In genomic region chr18:23387265-23387664, GRCh38 we compare ENCODE assay signal across 21 cellular contexts.
DNase-seq lines count a peak whose midpoint lies in the region; ATAC-seq and TF ChIP-seq lines count a peak whose summit lies in the region.
"Had no signal": no experiment of that assay in that cellular context is flagged by ENCODE, and none has a peak within 500 bp of the region (broad histone marks: within the 10 kb centered on the region; RNA-seq: fewer than 3 reads in every experiment).

No MANE protein-coding gene starts in this region.

- in situ Hi-C loops in gastrocnemius medialis (cut with MboI; ENCODE audit: low sequenced_read_pairs in 4 of 4) = loop anchor here in 2 of 4 donors (25.0 kb wide), 4 partner anchors 250 to 600 kb away; partner anchors contain the start of genes CABLES1 (in 1 of the 2) and RBBP8 (in 1 of the 2)

- no peaks in the 10 kb centered on the region for H3K9me3 Mint-ChIP-seq in neural progenitor cell
- H3K9me3 Mint-ChIP-seq: CD8-positive, alpha-beta memory T cell; IgD-negative memory B cell had no signal

- TF ChIP-seq POLR2A in gastrocnemius medialis (IDR thresholded peaks at IDR 0.05) = no peak

- H3K36me3 Mint-ChIP-seq in neural progenitor cell = peaks cover 10% of the 10 kb centered on the region

- H4K20me1 ChIP-seq in neural progenitor cell (ENCODE audit: low read depth) = no peaks in the 10 kb centered on the region

- H3K79me2 ChIP-seq in neural progenitor cell (ENCODE audit: low read depth) = no peaks in the 10 kb centered on the region

- H3K4me3 Mint-ChIP-seq in neural progenitor cell = no peak overlapping the region
- H3K4me3 Mint-ChIP-seq: IgD-negative memory B cell had no signal

- H3K9ac ChIP-seq in neural progenitor cell = no peak overlapping the region

- intact Hi-C loops in gastrocnemius medialis (cut with DNase I; ENCODE audit: low total_unique reads) = no loop called here

- TF ChIP-seq CTCF in neural progenitor cell (IDR thresholded peaks at IDR 0.05) (no peak), gastrocnemius medialis (IDR thresholded peaks at IDR 0.05 in 4 of 5, conservative IDR thresholded peaks at IDR 0.05 in 1 of 5) (no peak)

- no peak for ATAC-seq in gastrocnemius medialis

- H3K4me1 ChIP-seq in neural progenitor cell = no peaks in the 10 kb centered on the region
- no peaks in the 10 kb centered on the region for H3K4me1 ChIP-seq in gastrocnemius medialis
- H3K4me1 ChIP-seq: BE2C, SJCRH30 had no signal

- peaks cover 2% of the 10 kb centered on the region for H3K27me3 Mint-ChIP-seq in neural progenitor cell (ENCODE audit: insufficient read depth, low read depth)
- H3K27me3 Mint-ChIP-seq: CD8-positive, alpha-beta memory T cell; IgD-negative memory B cell had no signal

- H3K36me3 ChIP-seq in neural progenitor cell = no peaks in the 10 kb centered on the region
- H3K36me3 ChIP-seq in gastrocnemius medialis = no peaks in the 10 kb centered on the region
- H3K36me3 ChIP-seq: BE2C, SJCRH30 had no signal

- H3K27ac ChIP-seq in neural progenitor cell (no peak overlapping the region), gastrocnemius medialis (no peak overlapping the region), substantia nigra (ENCODE audit: low read depth, low read length, poor library complexity, severe bottlenecking) (no peak overlapping the region)
- H3K27ac ChIP-seq: HL-60, SJCRH30 had no signal

- H3K4me2 ChIP-seq in neural progenitor cell = no peak overlapping the region

- no peaks in the 10 kb centered on the region for H3K27me3 ChIP-seq in neural progenitor cell
- H3K27me3 ChIP-seq in gastrocnemius medialis = no peaks in the 10 kb centered on the region
- H3K27me3 ChIP-seq: BE2C, SJCRH30 had no signal

- H3K27ac Mint-ChIP-seq in neural progenitor cell = no peak overlapping the region
- H3K27ac Mint-ChIP-seq: IgD-negative memory B cell had no signal

- no peak overlapping the region for H3K4me3 ChIP-seq in neural progenitor cell
- H3K4me3 ChIP-seq in gastrocnemius medialis = no peak overlapping the region
- H3K4me3 ChIP-seq: SJCRH30 had no signal

- DNase-seq in NCI-H1417 (lab: John Stamatoyannopoulos, UW) (peak in 2 of 3 experiments; percentile 18 to 47), NCI-H1417 treated with DMSO at 0.1 percent for 48 hours (lab: John Stamatoyannopoulos, UW) (no peak), NCI-H2029 treated with DMSO at 0.1 percent for 48 hours (lab: John Stamatoyannopoulos, UW) (peak; percentile 41), NCI-H774 (lab: John Stamatoyannopoulos, UW) (peak; percentile 35), neural progenitor cell (ENCODE audit: low spot score) (peak; percentile 20), gastrocnemius medialis (no peak), NCI-H1048 (lab: John Stamatoyannopoulos, UW) (no peak), substantia nigra (lab: John Stamatoyannopoulos, UW) (no peak)
- DNase-seq: 8988T; BE2C; CD8-positive, alpha-beta memory T cell; DMS 273 treated with DMSO at 0.1 percent for 48 hours; HCEC 1CT; Kasumi-1; MM.1S; NCI-H2171; NCI-H524; OCI-M1; SJCRH30 had no signal

- H2AFZ ChIP-seq in neural progenitor cell (replicated peaks) = no peak overlapping the region

- no peaks in the 10 kb centered on the region for H3K9me3 ChIP-seq in neural progenitor cell (ENCODE audit: low read depth)
- H3K9me3 ChIP-seq in gastrocnemius medialis = no peaks in the 10 kb centered on the region
- H3K9me3 ChIP-seq: BE2C, SJCRH30 had no signal

- no peaks in the 10 kb centered on the region for H3F3A ChIP-seq in neural progenitor cell (ENCODE audit: low read depth)

- H3K4me1 Mint-ChIP-seq in neural progenitor cell = no peaks in the 10 kb centered on the region

Comparison
In these comparisons a context has a peak if more than half of its experiments do, and no peak if none do; other contexts are left out.
1. DNase-seq: peak in NCI-H1417 (2 of 3), NCI-H2029 treated with DMSO at 0.1 percent for 48 hours (single experiment), NCI-H774 (single experiment) and neural progenitor cell (single experiment); none in NCI-H1417 treated with DMSO at 0.1 percent for 48 hours (single experiment), gastrocnemius medialis (0 of 2), NCI-H1048 (single experiment) and substantia nigra (0 of 49).